In genomic region chr17:7252176-7253043, GRCh38 we compare ENCODE assay signal across 1 cellular context.
TF ChIP-seq lines count a peak whose summit lies in the region.

TSS of gene ELP5 (plus strand) at chr17:7252215. CDS start at chr17:7252551, 336 bp downstream.

TF ChIP-seq in K562, 482 proteins besides CTCF, POLR2A, EP300 and RAD21 (continued from another document and continues in another):
- TF ChIP-seq ZBTB11 (CRISPR knock-in tag; IDR thresholded peaks at IDR 0.05) (peak in 1 of 3 experiments; percentile 66; a peak in 2 of 6 replicates), PRDM10 (IDR thresholded peaks at IDR 0.05; ENCODE audit: partially characterized antibody) (peak; percentile 65), MTA1 (IDR thresholded peaks at IDR 0.05; ENCODE audit: borderline replicate concordance) (peak; percentile 97), CREB1 (IDR thresholded peaks at IDR 0.05) (peak; percentile 90), CREB1 (CRISPR knock-in tag; IDR thresholded peaks at IDR 0.05) (peak; percentile 97), AFF4 (CRISPR knock-in tag; IDR thresholded peaks at IDR 0.05) (peak; percentile 52; the same call in 1 of the 2 replicates), TFAP4 (CRISPR knock-in tag; IDR thresholded peaks at IDR 0.05; ENCODE audit: borderline replicate concordance) (peak; percentile 74), POLR3G (IDR thresholded peaks at IDR 0.05; ENCODE audit: extremely low read depth, insufficient read length, insufficient replicate concordance) (no peak), PTTG1 (tag; IDR thresholded peaks at IDR 0.05; ENCODE audit: low read depth) (no peak), CHD4 (IDR thresholded peaks at IDR 0.05; ENCODE audit: insufficient read depth, insufficient replicate concordance, low read depth, low read length, poor library complexity, severe bottlenecking) (no peak), ETV5 (CRISPR knock-in tag; IDR thresholded peaks at IDR 0.05; ENCODE audit: low read depth) (peak; percentile 77), ZNF263 (CRISPR knock-in tag; IDR thresholded peaks at IDR 0.05; ENCODE audit: borderline replicate concordance) (peak; percentile 99), ZC3H4 (CRISPR knock-in tag; IDR thresholded peaks at IDR 0.05; ENCODE audit: borderline replicate concordance) (no peak), BRCA1 (IDR thresholded peaks at IDR 0.05) (no peak), BRCA1 (CRISPR knock-in tag; IDR thresholded peaks at IDR 0.05) (no peak), MAX (CRISPR knock-in tag; IDR thresholded peaks at IDR 0.05) (peak; percentile 75), ZNF639 (CRISPR knock-in tag; conservative IDR thresholded peaks at IDR 0.05 in 1 of 2, IDR thresholded peaks at IDR 0.05 in 1 of 2) (peak in 1 of 2 experiments; percentile 83; a peak in 2 of 4 replicates), CTBP1 (IDR thresholded peaks at IDR 0.05; ENCODE audit: borderline replicate concordance) (peak; percentile 58), PRMT5 (CRISPR knock-in tag; IDR thresholded peaks at IDR 0.05) (no peak), RBM39 (optimal IDR thresholded peaks at IDR 0.05; ENCODE audit: low read depth, low read length) (no peak), TRIM28 (IDR thresholded peaks at IDR 0.05) (peak; percentile 51; the same call in 1 of the 2 replicates), CSDE1 (IDR thresholded peaks at IDR 0.05) (peak in 1 of 2 experiments; percentile 68; a peak in 2 of 4 replicates), VEZF1 (CRISPR knock-in tag; IDR thresholded peaks at IDR 0.05) (peak; percentile 89), TRIM24 (IDR thresholded peaks at IDR 0.05) (peak in 1 of 2 experiments; percentile 25; a peak in 1 of 4 replicates), CHCHD3 (CRISPR knock-in tag; IDR thresholded peaks at IDR 0.05) (no peak), MBD1 (CRISPR knock-in tag; IDR thresholded peaks at IDR 0.05) (no peak), TAF7 (tag; IDR thresholded peaks at IDR 0.05) (peak; percentile 62), TAF1 (IDR thresholded peaks at IDR 0.05; ENCODE audit: control insufficient read depth, extremely low read depth, insufficient read depth, low read length, severe bottlenecking) (peak; percentile 86), RBFOX2 (IDR thresholded peaks at IDR 0.05; ENCODE audit: low read depth, low read length) (peak; percentile 96), U2AF1 (optimal IDR thresholded peaks at IDR 0.05; ENCODE audit: low read depth, low read length) (no peak), RNF2 (IDR thresholded peaks at IDR 0.05) (peak; percentile 79), SUPT5H (IDR thresholded peaks at IDR 0.05) (peak; percentile 85), AFF1 (IDR thresholded peaks at IDR 0.05; ENCODE audit: low read depth in 1 of 2, partially characterized antibody in 2 of 2) (peak in 1 of 2 experiments; percentile 50), SMARCC2 (IDR thresholded peaks at IDR 0.05; ENCODE audit: low read depth) (no peak), POLR2B (IDR thresholded peaks at IDR 0.05; ENCODE audit: low read depth, partially characterized antibody) (peak; percentile 62), KLF1 (tag; IDR thresholded peaks at IDR 0.05) (no peak), ZNF354B (CRISPR knock-in tag; IDR thresholded peaks at IDR 0.05) (no peak), KDM1A (IDR thresholded peaks at IDR 0.05) (peak in 1 of 2 experiments; percentile 18; a peak in 1 of 4 replicates), SIN3B (IDR thresholded peaks at IDR 0.05; ENCODE audit: low read depth) (peak; percentile 75)
